ENCODE assay signal across 1 cellular context in the genomic region with DNA sequence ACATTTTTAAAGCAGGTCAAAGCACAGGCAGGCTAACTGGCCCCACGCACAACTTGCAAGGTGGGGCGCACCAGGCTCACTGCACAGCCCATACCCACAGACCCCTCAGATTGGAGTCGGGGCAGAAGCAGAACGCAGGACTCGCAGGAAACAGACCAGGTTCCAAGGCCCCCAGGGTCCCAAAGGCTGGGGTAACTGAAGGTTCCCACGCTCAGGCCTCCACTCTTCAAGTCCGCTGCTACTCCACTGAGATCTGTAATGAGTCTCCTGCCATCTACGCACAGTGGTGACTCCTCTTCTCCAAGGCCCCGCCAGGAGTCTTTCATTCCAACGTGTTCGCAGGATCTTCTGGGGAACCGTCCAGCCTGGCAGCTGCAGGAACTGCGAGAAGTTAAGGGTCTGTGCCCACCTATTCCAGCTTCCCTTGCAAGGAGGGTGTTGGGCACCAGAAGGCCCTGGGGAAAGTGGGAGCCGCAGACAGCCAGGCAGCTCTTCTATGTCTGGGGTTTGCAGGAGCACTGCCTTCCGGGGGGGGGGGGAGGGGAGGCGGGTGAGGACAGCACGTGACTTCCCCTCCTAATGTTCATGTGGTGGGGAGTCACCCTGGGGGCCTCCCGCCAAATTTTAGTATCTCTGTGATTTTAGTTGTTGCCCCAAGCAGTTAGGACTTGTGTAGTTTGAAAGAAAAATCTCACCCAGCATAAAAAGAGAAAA.
TF ChIP-seq lines count a peak whose summit lies in the region.

No MANE protein-coding gene starts in this region.

TF ChIP-seq in K562, 482 proteins besides CTCF, POLR2A, EP300 and RAD21:
- TF ChIP-seq, protein P1, sequence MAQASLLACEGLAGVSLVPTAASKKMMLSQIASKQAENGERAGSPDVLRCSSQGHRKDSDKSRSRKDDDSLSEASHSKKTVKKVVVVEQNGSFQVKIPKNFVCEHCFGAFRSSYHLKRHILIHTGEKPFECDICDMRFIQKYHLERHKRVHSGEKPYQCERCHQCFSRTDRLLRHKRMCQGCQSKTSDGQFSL (CRISPR knock-in tag; IDR thresholded peaks at IDR 0.05): no peak
- TF ChIP-seq, protein P1 (tag; IDR thresholded peaks at IDR 0.05): 0 out of 4 replicates have a peak, but pooled peaks of 1 of the 2 experiments have one; percentile 37
- TF ChIP-seq USF2 (CRISPR knock-in tag; IDR thresholded peaks at IDR 0.05) (peak; percentile 25; the same call in 1 of the 2 replicates), SMARCC2 (IDR thresholded peaks at IDR 0.05; ENCODE audit: low read depth) (no peak)
- TF ChIP-seq, protein P2, sequence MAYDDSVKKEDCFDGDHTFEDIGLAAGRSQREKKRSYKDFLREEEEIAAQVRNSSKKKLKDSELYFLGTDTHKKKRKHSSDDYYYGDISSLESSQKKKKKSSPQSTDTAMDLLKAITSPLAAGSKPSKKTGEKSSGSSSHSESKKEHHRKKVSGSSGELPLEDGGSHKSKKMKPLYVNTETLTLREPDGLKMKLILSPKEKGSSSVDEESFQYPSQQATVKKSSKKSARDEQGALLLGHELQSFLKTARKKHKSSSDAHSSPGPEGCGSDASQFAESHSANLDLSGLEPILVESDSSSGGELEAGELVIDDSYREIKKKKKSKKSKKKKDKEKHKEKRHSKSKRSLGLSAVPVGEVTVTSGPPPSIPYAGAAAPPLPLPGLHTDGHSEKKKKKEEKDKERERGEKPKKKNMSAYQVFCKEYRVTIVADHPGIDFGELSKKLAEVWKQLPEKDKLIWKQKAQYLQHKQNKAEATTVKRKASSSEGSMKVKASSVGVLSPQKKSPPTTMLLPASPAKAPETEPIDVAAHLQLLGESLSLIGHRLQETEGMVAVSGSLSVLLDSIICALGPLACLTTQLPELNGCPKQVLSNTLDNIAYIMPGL (CRISPR knock-in tag; IDR thresholded peaks at IDR 0.05): no peak
- TF ChIP-seq, protein P3, sequence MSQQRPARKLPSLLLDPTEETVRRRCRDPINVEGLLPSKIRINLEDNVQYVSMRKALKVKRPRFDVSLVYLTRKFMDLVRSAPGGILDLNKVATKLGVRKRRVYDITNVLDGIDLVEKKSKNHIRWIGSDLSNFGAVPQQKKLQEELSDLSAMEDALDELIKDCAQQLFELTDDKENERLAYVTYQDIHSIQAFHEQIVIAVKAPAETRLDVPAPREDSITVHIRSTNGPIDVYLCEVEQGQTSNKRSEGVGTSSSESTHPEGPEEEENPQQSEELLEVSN (IDR thresholded peaks at IDR 0.05; ENCODE audit: borderline replicate concordance in 1 of 2, extremely low read depth in 1 of 2, insufficient read depth in 1 of 2, insufficient read length in 1 of 2, low read depth in 1 of 2, low read length in 1 of 2, poor library complexity in 1 of 2, severe bottlenecking in 1 of 2): peak in 1 of 2 experiments; percentile 31
